In genomic region chr3:30689202-30689641, GRCh38 we compare ENCODE assay signal across 7 cellular contexts.
DNase-seq lines count a peak whose midpoint lies in the region; ATAC-seq and TF ChIP-seq lines count a peak whose summit lies in the region.

No MANE protein-coding gene starts in this region.

- peaks cover 41% of the 10 kb centered on the region for H3K4me1 Mint-ChIP-seq in T-helper 17 cell

- H3K27ac Mint-ChIP-seq in T-helper 17 cell = peak overlapping the region; percentile 87

- ATAC-seq in T-helper 17 cell (no peak), GM19452 (IDR thresholded peaks at IDR 0.05; ENCODE audit: unreplicated experiment) (no peak), GM18517 (IDR thresholded peaks at IDR 0.05; ENCODE audit: unreplicated experiment) (no peak)

- no peak overlapping the region for H3K4me3 ChIP-seq in fibroblast of villous mesenchyme (ENCODE audit: low read depth, low read length)

- peaks cover 9% of the 10 kb centered on the region for H3K36me3 Mint-ChIP-seq in T-helper 17 cell (ENCODE audit: low read depth)

- no peak for TF ChIP-seq CTCF in fibroblast of villous mesenchyme (IDR thresholded peaks at IDR 0.05; ENCODE audit: insufficient read depth, low read depth, low read length)

- DNase-seq in HPDE6-E6E7 (ENCODE audit: extremely low spot score) (peak; percentile 13), T-helper 17 cell (no peak), fibroblast of villous mesenchyme (ENCODE audit: low read depth) (peak; percentile 81), pulmonary artery endothelial cell (ENCODE audit: low read depth, low spot score) (peak; percentile 51), NCI-H1694 (lab: John Stamatoyannopoulos, UW) (no peak)

- no peaks in the 10 kb centered on the region for H3K9me3 ChIP-seq in T-helper 17 cell (ENCODE audit: control insufficient read depth, low read length, poor library complexity, severe bottlenecking)

- no peaks in the 10 kb centered on the region for H3K27me3 Mint-ChIP-seq in T-helper 17 cell

- H3K4me3 Mint-ChIP-seq in T-helper 17 cell = no peak overlapping the region

Comparison
In these comparisons a context has a peak if more than half of its experiments do, and no peak if none do; other contexts are left out.
1. DNase-seq: peak in HPDE6-E6E7 (single experiment), fibroblast of villous mesenchyme (single experiment) and pulmonary artery endothelial cell (single experiment); none in T-helper 17 cell (0 of 3) and NCI-H1694 (single experiment).